Comparison of ENCODE assay signal across 9 cellular contexts in the genomic region with DNA sequence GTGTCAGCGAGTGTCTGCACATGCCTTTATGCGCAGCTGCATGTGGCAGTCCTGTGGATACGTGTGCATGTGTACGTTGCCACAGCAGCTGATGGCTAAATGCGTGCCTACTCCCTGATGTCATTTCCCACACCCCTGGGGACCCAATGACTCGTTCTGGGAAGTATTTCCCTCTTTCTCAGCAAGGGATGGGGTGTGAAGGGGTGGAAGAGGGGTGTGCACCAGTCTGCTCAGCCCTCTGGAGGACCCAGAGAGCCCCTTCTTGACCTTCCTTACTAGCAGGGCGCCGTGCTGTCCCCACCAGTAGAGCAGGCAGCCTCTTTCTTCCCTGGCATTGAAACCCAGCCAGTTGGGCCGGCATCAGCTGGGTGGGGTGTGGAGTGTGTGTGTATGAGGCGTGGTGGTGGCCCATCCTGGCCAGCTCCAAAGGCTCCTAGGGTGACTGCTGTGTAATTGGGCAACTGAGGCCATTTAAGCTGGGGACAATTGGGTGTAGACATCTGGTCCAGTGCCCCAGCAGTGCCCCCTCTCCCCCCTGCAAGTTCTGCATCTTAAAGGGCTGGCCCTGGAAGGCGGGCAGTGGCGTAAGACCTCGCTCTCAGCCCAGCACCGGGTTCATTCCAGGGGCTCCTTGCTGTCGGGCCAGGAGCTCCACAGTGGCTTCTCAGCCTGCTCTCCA. TPM values are rescaled to one million over a fixed set of nuclear protein-coding genes. Genes with fewer than 3 reads are reported as not detected.
DNase-seq lines count a peak whose midpoint lies in the region; ATAC-seq, FAIRE-seq and TF ChIP-seq lines count a peak whose summit lies in the region.
"Had no signal": no experiment of that assay in that cellular context is flagged by ENCODE, and none has a peak within 500 bp of the region (broad histone marks: within the 10 kb centered on the region; RNA-seq: fewer than 3 reads in every experiment).

No MANE protein-coding gene starts in this region.

- no peak overlapping the region for H3K27ac ChIP-seq in A673 (ENCODE audit: low read depth, low read length, poor library complexity, severe bottlenecking)
- H3K27ac ChIP-seq in mesodermal cell (ENCODE audit: low read depth, low read length, severe bottlenecking): peak overlapping the region; percentile 41

- CTCF ChIA-PET in A673 (lab: Charles Lee): interaction anchor here (0.5 to 0.9 kb wide), 3 partner anchors 19 to 294 kb away, joined by 3 to 8 read pairs (median 5); no protein-coding TSS in a partner anchor

- DNase-seq in A673 (ENCODE audit: low spot score) (peak; percentile 88), M059J (ENCODE audit: low read depth) (peak; percentile 99), dedifferentiated amniotic fluid mesenchymal stem cell (ENCODE audit: extremely low spot score) (peak; percentile 96), D721Med (ENCODE audit: insufficient read length, low spot score) (no peak)
- DNase-seq: activated CD4-positive, alpha-beta memory T cell treated with anti-CD3 and anti-CD28 coated beads, Interleukin-2, amount 10 ng/mL, durations not matched to agents 7 days and 5 days had no signal

- POLR2A ChIA-PET in A673 (lab: Charles Lee; ENCODE audit: low non-redundant PET): interaction anchor here (0.6 kb wide), 1 partner anchor 26 kb away, joined by 4 read pairs; no protein-coding TSS in a partner anchor

- H3K27me3 ChIP-seq in A673 (replicated peaks; ENCODE audit: insufficient read depth, low read depth, low read length, poor library complexity): no peaks in the 10 kb centered on the region

- H3K9me3 ChIP-seq in A673 (ENCODE audit: low read depth, low read length, poor library complexity, severe bottlenecking) (no peaks in the 10 kb centered on the region), mesodermal cell (ENCODE audit: control insufficient read depth, low read length) (no peaks in the 10 kb centered on the region)

- H3K4me3 ChIP-seq in A673 (ENCODE audit: low read depth, low read length, poor library complexity, severe bottlenecking): no peak overlapping the region
- H3K4me3 ChIP-seq in mesodermal cell (ENCODE audit: extremely low read depth, insufficient read depth, low read length, poor library complexity, severe bottlenecking): no peak overlapping the region

- H3K4me1 ChIP-seq in A673 (ENCODE audit: insufficient read depth, low read length, poor library complexity, severe bottlenecking) (peaks cover 9% of the 10 kb centered on the region), mesodermal cell (ENCODE audit: control insufficient read depth, insufficient read depth, low read length, poor library complexity, severe bottlenecking) (peaks cover 29% of the 10 kb centered on the region)

- no peak for ATAC-seq in HG02981 (IDR thresholded peaks at IDR 0.05; ENCODE audit: unreplicated experiment)
- ATAC-seq in GM21360 (IDR thresholded peaks at IDR 0.05; ENCODE audit: unreplicated experiment): no peak
- ATAC-seq in HG03108 (IDR thresholded peaks at IDR 0.05; ENCODE audit: unreplicated experiment): no peak

- 92 to 94% methylated on average over 11 of the region's 15 CpGs for WGBS in mesodermal cell (ENCODE audit: insufficient coverage in 2 of 2), 2 experiments

- intact Hi-C loops in A673 (cut with micrococcal nuclease; ENCODE audit: unreplicated experiment): loop anchor here (10.0 kb wide), 1 partner anchor 642 kb away; a partner anchor contains a TSS

- H3K36me3 ChIP-seq in A673 (ENCODE audit: insufficient read depth, low read length, poor library complexity, severe bottlenecking): no peaks in the 10 kb centered on the region
- H3K36me3 ChIP-seq in mesodermal cell (ENCODE audit: control insufficient read depth, insufficient read depth, low read length): no peaks in the 10 kb centered on the region

- no peak for FAIRE-seq in D721Med (lab: Jason Lieb, UNC)

- BruUV-seq in A673 (replicated peaks; lab: Mats Ljungman, UMichigan): no TSS peak

- TF ChIP-seq CTCF in A673 (conservative IDR thresholded peaks at IDR 0.05; ENCODE audit: low read depth, low read length) (no peak), D721Med (IDR thresholded peaks at IDR 0.05; ENCODE audit: insufficient read depth, missing control alignments) (no peak)

RNA-seq across cellular contexts. Expression of a gene that starts 19.2 kb away (rescaled TPM):
- total RNA-seq in A673 (2021): 3.4 and 5.6 TPM in 2 replicates
- 8.2 and 10.6 TPM in 2 replicates for total RNA-seq in M059J (2014; rRNA removed; shearing (Covaris generic))
- polyA plus RNA-seq in mesodermal cell (2013, experiment 1 of 2): 18.2 TPM
- 15.0 TPM for polyA plus RNA-seq in mesodermal cell (2013, experiment 2 of 2)

RNA-seq across cellular contexts. Expression of a gene that starts 26.9 kb away (rescaled TPM):
- 76.5 and 84.5 TPM in 2 replicates for total RNA-seq in A673 (2021)
- 93.7 and 148 TPM in 2 replicates for total RNA-seq in M059J (2014; rRNA removed; shearing (Covaris generic))
- polyA plus RNA-seq in mesodermal cell (2013, experiment 1 of 2): 26.5 TPM
- polyA plus RNA-seq in mesodermal cell (2013, experiment 2 of 2): 24.9 TPM

RNA-seq across cellular contexts. Expression of a gene that starts 41.4 kb away (rescaled TPM):
- 32.8 and 34.6 TPM in 2 replicates for total RNA-seq in A673 (2021)
- 26.6 and 32.1 TPM in 2 replicates for total RNA-seq in M059J (2014; rRNA removed; shearing (Covaris generic))
- polyA plus RNA-seq in mesodermal cell (2013, experiment 1 of 2): 16.4 TPM
- 16.7 TPM for polyA plus RNA-seq in mesodermal cell (2013, experiment 2 of 2)

RNA-seq across cellular contexts. Expression of a gene that starts 45.7 kb away (rescaled TPM):
- total RNA-seq in A673 (2021): 0.11 and 0.22 TPM in 2 replicates
- total RNA-seq in M059J (2014; rRNA removed; shearing (Covaris generic)): 3.4 and 8.2 TPM in 2 replicates
- 39.4 TPM for polyA plus RNA-seq in mesodermal cell (2013, experiment 1 of 2)
- polyA plus RNA-seq in mesodermal cell (2013, experiment 2 of 2): 33.6 TPM
- total RNA-seq: activated CD4-positive, alpha-beta memory T cell treated with anti-CD3 and anti-CD28 coated beads, Interleukin-2, amount 10 ng/mL, durations not matched to agents 7 days and 5 days had no signal
